In the genomic region with DNA sequence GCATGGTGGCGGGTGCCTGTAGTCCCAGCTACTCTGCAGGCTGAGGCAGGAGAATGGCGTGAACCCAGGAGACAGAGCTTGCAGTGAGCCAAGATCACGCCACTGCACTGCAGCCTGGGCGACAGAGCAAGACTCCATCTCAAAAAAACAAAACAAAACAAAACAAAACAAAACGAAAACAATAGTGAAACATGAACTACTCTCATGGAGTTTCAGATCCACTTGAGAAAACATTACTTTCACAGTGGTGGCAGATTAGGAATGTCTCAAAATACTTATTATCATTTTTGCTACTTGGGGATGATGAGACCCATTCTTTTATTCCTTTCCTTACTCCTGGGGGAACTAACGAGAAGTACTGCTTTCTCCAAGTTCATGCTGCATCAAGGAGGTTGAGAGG, we compare ENCODE assay signal across 8 cellular contexts.
DNase-seq lines count a peak whose midpoint lies in the region; ATAC-seq, FAIRE-seq and TF ChIP-seq lines count a peak whose summit lies in the region.
"Not testable (repeated sequence)": the region's sequence is repeated elsewhere in the genome, so short reads cannot be mapped to it uniquely, and the experiment has no call there.

No MANE protein-coding gene starts in this region.

- H3K4me3 ChIP-seq in GM12878: not testable (repeated sequence)

- H3K4me2 ChIP-seq in GM12878 (ENCODE audit: control insufficient read depth, insufficient read depth): not testable (repeated sequence)

- TF ChIP-seq RAD21 in GM12878 (IDR thresholded peaks at IDR 0.05; ENCODE audit: insufficient read depth, low read depth, low read length): not testable (repeated sequence)

- CTCF ChIA-PET in GM12878 (lab: Yijun Ruan, JAX): not testable (repeated sequence)

- not testable (repeated sequence) for FAIRE-seq in GM12878 (lab: Jason Lieb, UNC)

- DNase-seq in GM12878 (ENCODE audit: low read depth, low spot score): not testable (repeated sequence)

- TF ChIP-seq CTCF in GM12878 (IDR thresholded peaks at IDR 0.05 in 2 of 3, conservative IDR thresholded peaks at IDR 0.05 in 1 of 3; ENCODE audit: control insufficient read depth in 2 of 3, extremely low read depth in 1 of 3, insufficient read depth in 1 of 3, low read depth in 3 of 3, low read length in 3 of 3): not testable (repeated sequence)

- H3K4me1 ChIP-seq in GM12878 (ENCODE audit: control insufficient read depth, insufficient read depth, low read length): not testable (repeated sequence)

- in situ Hi-C loops in GM12878 (cut with MboI): not testable (repeated sequence)

- H3K9me3 ChIP-seq in GM12878 (replicated peaks; ENCODE audit: control insufficient read depth, insufficient read depth, low read length): not testable (repeated sequence)

- H3K27me3 ChIP-seq in GM12878 (replicated peaks in 1 of 2; ENCODE audit: control insufficient read depth in 2 of 2, insufficient read depth in 2 of 2, low read length in 1 of 2): not testable (repeated sequence)

- TF ChIP-seq EP300 in GM12878 (IDR thresholded peaks at IDR 0.05; ENCODE audit: borderline replicate concordance in 1 of 2, control insufficient read depth in 1 of 2, low read depth in 2 of 2, low read length in 2 of 2): not testable (repeated sequence)

- H3K27ac ChIP-seq in GM12878 (ENCODE audit: control insufficient read depth, insufficient read depth): not testable (repeated sequence)

- not testable (repeated sequence) for TF ChIP-seq POLR2A in GM12878 (IDR thresholded peaks at IDR 0.05; ENCODE audit: low read depth, low read length)

- H2AFZ ChIP-seq in GM12878 (ENCODE audit: control insufficient read depth, low read depth, low read length): peak overlapping the region; percentile 6; the same call in 1 of the 2 replicates

- not testable (repeated sequence) for H3K79me2 ChIP-seq in GM12878 (ENCODE audit: control insufficient read depth, insufficient read depth, low read length)

- BruUV-seq in GM12878 (replicated peaks; lab: Mats Ljungman, UMichigan): not testable (repeated sequence)

- intact Hi-C loops in GM12878 (cut with micrococcal nuclease; ENCODE audit: unreplicated experiment): not testable (repeated sequence)

- not testable (repeated sequence) for H3K36me3 ChIP-seq in GM12878 (ENCODE audit: control insufficient read depth in 2 of 2, insufficient read depth in 2 of 2, low read length in 1 of 2)

- ATAC-seq in GM18517 (IDR thresholded peaks at IDR 0.05; ENCODE audit: unreplicated experiment): peak; percentile 85
- ATAC-seq in GM19043 (IDR thresholded peaks at IDR 0.05; ENCODE audit: low read depth, unreplicated experiment): peak; percentile 75
- peak; percentile 79 for ATAC-seq in GM21381 (IDR thresholded peaks at IDR 0.05; ENCODE audit: unreplicated experiment)
- ATAC-seq in GM21786 (IDR thresholded peaks at IDR 0.05; ENCODE audit: unreplicated experiment): peak; percentile 96
- ATAC-seq in HG02885 (IDR thresholded peaks at IDR 0.05; ENCODE audit: poor library complexity, unreplicated experiment): peak; percentile 64
- ATAC-seq in HG03103 (IDR thresholded peaks at IDR 0.05; ENCODE audit: low read depth, unreplicated experiment): peak; percentile 79
- ATAC-seq in HG03520 (IDR thresholded peaks at IDR 0.05; ENCODE audit: unreplicated experiment): peak; percentile 92
- ATAC-seq in GM12878: peak; percentile 81

- SMC1A ChIA-PET in GM12878 (lab: Charles Lee; ENCODE audit: uncharacterized antibody, unreplicated experiment): not testable (repeated sequence)

- 59% methylated on average over 6 of the region's 6 CpGs for WGBS in GM12878 (ENCODE audit: insufficient coverage, insufficient replicate concordance, low lambda C conversion rate, missing lambda C conversion rate)

- H4K20me1 ChIP-seq in GM12878 (ENCODE audit: control insufficient read depth, insufficient read depth): not testable (repeated sequence)

- RAD21 ChIA-PET in GM12878 (lab: Charles Lee; ENCODE audit: unreplicated experiment): not testable (repeated sequence)

- POLR2A ChIA-PET in GM12878 (lab: Charles Lee): not testable (repeated sequence)

- H3K9ac ChIP-seq in GM12878 (ENCODE audit: control insufficient read depth, insufficient read depth, low read length): not testable (repeated sequence)
